ENCODE assay signal across 16 cellular contexts in genomic region chr4:19879330-19879729, GRCh38.
A peak's percentile ranks its signal among the peaks of the same experiment; 100 is the strongest.
DNase-seq lines count a peak whose midpoint lies in the region; ATAC-seq and TF ChIP-seq lines count a peak whose summit lies in the region.
"Had no signal": no experiment of that assay in that cellular context is flagged by ENCODE, and none has a peak within 500 bp of the region (broad histone marks: within the 10 kb centered on the region; RNA-seq: fewer than 3 reads in every experiment).

No MANE protein-coding gene starts in this region.

- H3K27ac ChIP-seq in BLaER1 (no peak overlapping the region), GM23248 (no peak overlapping the region), OCI-LY1 (ENCODE audit: low read depth, low read length, poor library complexity, severe bottlenecking) (peak overlapping the region; percentile 87), mesendoderm (ENCODE audit: low read depth, low read length) (no peak overlapping the region), spleen (no peak overlapping the region)
- H3K27ac ChIP-seq: 22Rv1, HL-60 had no signal

- in situ Hi-C loops in GM23248 (cut with MboI) = no loop called here

- no peak for DNase-seq in GM23248
- peak; percentile 34 for DNase-seq in mesendoderm
- DNase-seq in activated CD8-positive, alpha-beta memory T cell treated with anti-CD3 and anti-CD28 coated beads, Interleukin-2, amount 50 U/mL, for 4 hours = no peak
- no peak for DNase-seq in spleen
- DNase-seq: Calu3; CD4-positive, CD25-positive, alpha-beta regulatory T cell; DMS 273 treated with DMSO at 0.1 percent for 48 hours; EL; GF-D8 had no signal

- H2AFZ ChIP-seq in GM23248 (0 out of 2 replicates have a peak overlapping the region, but pooled peaks have one; percentile 57), OCI-LY1 (ENCODE audit: low read length) (no peak overlapping the region)

- no peaks in the 10 kb centered on the region for H3K79me1 ChIP-seq in mesendoderm (ENCODE audit: low read length)

- no peak overlapping the region for H2BK15ac ChIP-seq in mesendoderm (replicated peaks; ENCODE audit: low read depth)

- H2BK5ac ChIP-seq in mesendoderm (ENCODE audit: low read length) = no peak overlapping the region

- no peak overlapping the region for H3K4ac ChIP-seq in mesendoderm (ENCODE audit: low read depth, low read length)

- TF ChIP-seq CTCF in OCI-LY1 (IDR thresholded peaks at IDR 0.05; ENCODE audit: low read length) (no peak), spleen (IDR thresholded peaks at IDR 0.05 in 8 of 11, conservative IDR thresholded peaks at IDR 0.05 in 3 of 11) (no peak)

- H3K4me1 ChIP-seq in BLaER1 = peaks cover 25% of the 10 kb centered on the region
- peaks cover 17% of the 10 kb centered on the region for H3K4me1 ChIP-seq in GM23248 (ENCODE audit: insufficient read depth)
- H3K4me1 ChIP-seq in OCI-LY1 (ENCODE audit: insufficient read depth, low read length, severe bottlenecking) = peaks cover 36% of the 10 kb centered on the region
- no peaks in the 10 kb centered on the region for H3K4me1 ChIP-seq in mesendoderm (ENCODE audit: control insufficient read depth, low read depth, low read length)
- no peaks in the 10 kb centered on the region for H3K4me1 ChIP-seq in spleen
- H3K4me1 ChIP-seq: HAP-1 had no signal

- H3K36me3 ChIP-seq in BLaER1 = no peaks in the 10 kb centered on the region
- no peaks in the 10 kb centered on the region for H3K36me3 ChIP-seq in GM23248 (ENCODE audit: low read depth)
- H3K36me3 ChIP-seq in OCI-LY1 (ENCODE audit: insufficient read depth, low read length) = no peaks in the 10 kb centered on the region
- no peaks in the 10 kb centered on the region for H3K36me3 ChIP-seq in mesendoderm (ENCODE audit: control insufficient read depth, insufficient read depth, low read length)
- no peaks in the 10 kb centered on the region for H3K36me3 ChIP-seq in spleen
- H3K36me3 ChIP-seq: HAP-1 had no signal

- H3K56ac ChIP-seq in mesendoderm (ENCODE audit: low read length) = no peak overlapping the region

- no peaks in the 10 kb centered on the region for H3K79me2 ChIP-seq in GM23248 (ENCODE audit: insufficient read depth)
- no peaks in the 10 kb centered on the region for H3K79me2 ChIP-seq in OCI-LY1 (ENCODE audit: insufficient read depth, low read length)
- no peaks in the 10 kb centered on the region for H3K79me2 ChIP-seq in mesendoderm (ENCODE audit: control insufficient read depth, insufficient read depth, low read length)

- whole genome bisulfite sequencing in GM23248 (ENCODE audit: low coverage in 1 of 2, low lambda C conversion rate in 2 of 2, missing lambda C conversion rate in 2 of 2), 2 experiments = 83% methylated on average over 5 of the region's 5 CpGs
- no CpG with 5 or more reads among the region's 5 CpGs for WGBS in mesendoderm (ENCODE audit: extremely low coverage, insufficient coverage, low lambda C conversion rate)
- 63 to 72% (median 69%) methylated on average over 5 of the region's 5 CpGs for WGBS in spleen, 5 donors

- H3K4me2 ChIP-seq in BLaER1 = peak overlapping the region; percentile 53
- H3K4me2 ChIP-seq in GM23248 (ENCODE audit: unreplicated experiment) = no peak overlapping the region
- peak overlapping the region; percentile 38 for H3K4me2 ChIP-seq in OCI-LY1 (ENCODE audit: low read length)
- no peak overlapping the region for H3K4me2 ChIP-seq in mesendoderm (ENCODE audit: low read length)

- no peak overlapping the region for H2AK5ac ChIP-seq in mesendoderm (ENCODE audit: low read length)

- no peak overlapping the region for H3K23ac ChIP-seq in mesendoderm (ENCODE audit: low read length)

- intact Hi-C loops in spleen (cut with DNase I; ENCODE audit: low total_unique reads) = no loop called here

- H3K9me2 ChIP-seq in GM23248 (ENCODE audit: insufficient read depth) (no peaks in the 10 kb centered on the region), OCI-LY1 (ENCODE audit: low read depth, low read length) (no peaks in the 10 kb centered on the region)

- H3F3A ChIP-seq in GM23248 (ENCODE audit: insufficient read depth) (no peaks in the 10 kb centered on the region; the same call in 1 of the 2 replicates), OCI-LY1 (ENCODE audit: insufficient read depth, low read length) (no peaks in the 10 kb centered on the region)

- H4K20me1 ChIP-seq in BLaER1 (no peaks in the 10 kb centered on the region), GM23248 (ENCODE audit: insufficient read depth) (no peaks in the 10 kb centered on the region), OCI-LY1 (ENCODE audit: insufficient read depth, low read length) (no peaks in the 10 kb centered on the region)

- H3K27me3 ChIP-seq in BLaER1 (no peaks in the 10 kb centered on the region), GM23248 (replicated peaks; ENCODE audit: insufficient read depth) (no peaks in the 10 kb centered on the region), OCI-LY1 (ENCODE audit: insufficient read depth, low read length) (no peaks in the 10 kb centered on the region), mesendoderm (ENCODE audit: insufficient read depth, low read length, poor library complexity) (no peaks in the 10 kb centered on the region), spleen (replicated peaks in 1 of 7) (no peaks in the 10 kb centered on the region)

- no peak overlapping the region for H2BK120ac ChIP-seq in mesendoderm (ENCODE audit: low read depth, low read length)

- no peak for TF ChIP-seq POLR2A in spleen (IDR thresholded peaks at IDR 0.05)

- ATAC-seq in HG02678 (IDR thresholded peaks at IDR 0.05; ENCODE audit: unreplicated experiment) = no peak
- ATAC-seq: K562 had no signal

- H3K9me3 ChIP-seq in BLaER1 = no peaks in the 10 kb centered on the region
- H3K9me3 ChIP-seq in GM23248 (ENCODE audit: low read depth) = no peaks in the 10 kb centered on the region
- H3K9me3 ChIP-seq in OCI-LY1 (ENCODE audit: low read length) = no peaks in the 10 kb centered on the region
- peaks cover 0 to 9% (median 0%) of the 10 kb centered on the region in 8 donors for H3K9me3 ChIP-seq in spleen
- H3K9me3 ChIP-seq: HAP-1 had no signal

- no peak overlapping the region for H4K8ac ChIP-seq in mesendoderm (ENCODE audit: low read depth, low read length)

- H3K18ac ChIP-seq in mesendoderm (ENCODE audit: low read length) = no peak overlapping the region

- no peak overlapping the region for H3K9ac ChIP-seq in BLaER1
- no peak overlapping the region for H3K9ac ChIP-seq in GM23248
- peak overlapping the region; percentile 41; the same call in 1 of the 2 replicates for H3K9ac ChIP-seq in OCI-LY1 (ENCODE audit: low read length)
- H3K9ac ChIP-seq in mesendoderm (ENCODE audit: low read length) = no peak overlapping the region

- H4K5ac ChIP-seq in mesendoderm (ENCODE audit: low read length) = no peak overlapping the region

- H3K4me3 ChIP-seq in BLaER1 = no peak overlapping the region
- H3K4me3 ChIP-seq in GM23248 = no peak overlapping the region
- H3K4me3 ChIP-seq in OCI-LY1 (ENCODE audit: low read depth, low read length, poor library complexity, severe bottlenecking) = no peak overlapping the region
- H3K4me3 ChIP-seq in mesendoderm (ENCODE audit: low read length) = no peak overlapping the region
- no peak overlapping the region for H3K4me3 ChIP-seq in spleen
- H3K4me3 ChIP-seq: HAP-1, K562 had no signal

Comparison
In these comparisons a context has a peak if more than half of its experiments do, and no peak if none do; other contexts are left out.
1. H3K4me2 ChIP-seq: peak in BLaER1 (single experiment) and OCI-LY1 (single experiment); none in GM23248 (single experiment) and mesendoderm (single experiment).